Comparison of ENCODE assay signal across 11 cellular contexts in genomic region chr2:98835831-98836385, GRCh38.
DNase-seq lines count a peak whose midpoint lies in the region; ATAC-seq lines count a peak whose summit lies in the region.
"Had no signal": no experiment of that assay in that cellular context is flagged by ENCODE, and none has a peak within 500 bp of the region (broad histone marks: within the 10 kb centered on the region; RNA-seq: fewer than 3 reads in every experiment).

No MANE protein-coding gene starts in this region.

- intact Hi-C loops in activated CD4-positive, alpha-beta T cell treated with anti-CD3 and anti-CD28 coated beads for 36 hours (cut with DNase I, micrococcal nuclease): loop anchor here (2.0 to 5.0 kb wide), 5 partner anchors 65 to 341 kb away; no protein-coding TSS in a partner anchor
- intact Hi-C loops in Right ventricle myocardium inferior (cut with DNase I): loop anchor here (5.0 kb wide), 1 partner anchor 424 kb away; no protein-coding TSS in a partner anchor

- H3K4me3 Mint-ChIP-seq in activated CD4-positive, alpha-beta T cell treated with anti-CD3 and anti-CD28 coated beads for 36 hours: no peak overlapping the region

- CTCF ChIA-PET in activated CD4-positive, alpha-beta T cell treated with anti-CD3 and anti-CD28 coated beads for 36 hours (lab: Charles Lee): interaction anchor here (0.6 to 5.7 kb wide), 9 partner anchors 62 to 229 kb away, joined by 3 to 41 read pairs (median 3); no protein-coding TSS in a partner anchor

- H3K27ac Mint-ChIP-seq in activated CD4-positive, alpha-beta T cell treated with anti-CD3 and anti-CD28 coated beads for 36 hours: peak overlapping the region; percentile 79
- H3K27ac Mint-ChIP-seq: progenitor cell of endocrine pancreas had no signal

- no peaks in the 10 kb centered on the region for H3K36me3 Mint-ChIP-seq in activated CD4-positive, alpha-beta T cell treated with anti-CD3 and anti-CD28 coated beads for 36 hours (ENCODE audit: low read depth)

- no peaks in the 10 kb centered on the region for H3K27me3 Mint-ChIP-seq in activated CD4-positive, alpha-beta T cell treated with anti-CD3 and anti-CD28 coated beads for 36 hours
- H3K27me3 Mint-ChIP-seq: progenitor cell of endocrine pancreas had no signal

- H3K4me1 Mint-ChIP-seq in activated CD4-positive, alpha-beta T cell treated with anti-CD3 and anti-CD28 coated beads for 36 hours: peaks cover 29% of the 10 kb centered on the region

- peak; percentile 78 for ATAC-seq in activated CD4-positive, alpha-beta T cell treated with anti-CD3 and anti-CD28 coated beads for 36 hours
- ATAC-seq in GM19467 (IDR thresholded peaks at IDR 0.05; ENCODE audit: unreplicated experiment) (no peak), Right ventricle myocardium inferior (no peak)
- ATAC-seq: heart right ventricle had no signal

- POLR2A ChIA-PET in activated CD4-positive, alpha-beta T cell treated with anti-CD3 and anti-CD28 coated beads for 36 hours (lab: Charles Lee): interaction anchor here (0.6 to 1.9 kb wide), 3 partner anchors 105 to 186 kb away, joined by 3 to 9 read pairs (median 6); partner anchors contain the start of gene MGAT4A

- peak; percentile 41 for DNase-seq in activated CD8-positive, alpha-beta memory T cell treated with anti-CD3 and anti-CD28 coated beads, Interleukin-2, amount 50 U/mL, for 4 hours
- no peak for DNase-seq in activated CD8-positive, alpha-beta memory T cell treated with anti-CD3 and anti-CD28 coated beads, Interleukin-2, amount 50 U/mL, for 48 hours
- DNase-seq in activated CD4-positive, alpha-beta T cell treated with anti-CD3 and anti-CD28 coated beads for 36 hours: peak; percentile 57
- DNase-seq in central memory CD4-positive, alpha-beta T cell: peak; percentile 81
- DNase-seq in stimulated activated naive CD4-positive, alpha-beta T cell treated with Interleukin-2 at 50 U/mL for 16 hours (lab: John Stamatoyannopoulos, UW): peak; percentile 36
- no peak for DNase-seq in Right ventricle myocardium inferior (ENCODE audit: missing footprints)
- no peak for DNase-seq in DMS153 (lab: John Stamatoyannopoulos, UW)
- DNase-seq: heart right ventricle, NCI-H1930 had no signal

- H3K9me3 Mint-ChIP-seq in activated CD4-positive, alpha-beta T cell treated with anti-CD3 and anti-CD28 coated beads for 36 hours (ENCODE audit: low read depth): no peaks in the 10 kb centered on the region

Comparison
In these comparisons a context has a peak if more than half of its experiments do, and no peak if none do; other contexts are left out.
1. DNase-seq: peak in activated CD8-positive, alpha-beta memory T cell treated with anti-CD3 and anti-CD28 coated beads, Interleukin-2, amount 50 U/mL, for 4 hours (single experiment), activated CD4-positive, alpha-beta T cell treated with anti-CD3 and anti-CD28 coated beads for 36 hours (single experiment), central memory CD4-positive, alpha-beta T cell (single experiment) and stimulated activated naive CD4-positive, alpha-beta T cell treated with Interleukin-2 at 50 U/mL for 16 hours (single experiment); none in activated CD8-positive, alpha-beta memory T cell treated with anti-CD3 and anti-CD28 coated beads, Interleukin-2, amount 50 U/mL, for 48 hours (single experiment), Right ventricle myocardium inferior (single experiment) and DMS153 (single experiment).